ENCODE assay signal across 19 cellular contexts in genomic region chr14:29706700-29707099, GRCh38.
DNase-seq lines count a peak whose midpoint lies in the region; ATAC-seq, FAIRE-seq and TF ChIP-seq lines count a peak whose summit lies in the region.
"Had no signal": no experiment of that assay in that cellular context is flagged by ENCODE, and none has a peak within 500 bp of the region (broad histone marks: within the 10 kb centered on the region; RNA-seq: fewer than 3 reads in every experiment).

No MANE protein-coding gene starts in this region.

- TF ChIP-seq RAD21 in A549 (conservative IDR thresholded peaks at IDR 0.05 in 1 of 2, IDR thresholded peaks at IDR 0.05 in 1 of 2), result no peak
- TF ChIP-seq RAD21 in IMR-90 (IDR thresholded peaks at IDR 0.05; ENCODE audit: low read length), result no peak

- H2BK15ac ChIP-seq in IMR-90 (ENCODE audit: low read depth, low read length), result no peak overlapping the region

- H2BK20ac ChIP-seq in IMR-90 (ENCODE audit: low read depth, low read length), result no peak overlapping the region

- no peaks in the 10 kb centered on the region for H3K27me3 ChIP-seq in IMR-90 (ENCODE audit: control insufficient read depth, insufficient read depth, low read length)
- H3K27me3 ChIP-seq in body of pancreas, result no peaks in the 10 kb centered on the region
- H3K27me3 ChIP-seq: BLaER1 had no signal

- H3K9ac ChIP-seq in IMR-90 (ENCODE audit: low read depth, low read length), result no peak overlapping the region
- H3K9ac ChIP-seq: BLaER1 had no signal

- dilution Hi-C loops in IMR-90 (cut with HindIII; ENCODE audit: low sequenced_read_pairs, unreplicated experiment), result no loop called here

- H2AK9ac ChIP-seq in IMR-90 (replicated peaks; ENCODE audit: low read depth, low read length, poor library complexity), result no peak overlapping the region

- H3K4me2 ChIP-seq in A549 (no peak overlapping the region), IMR-90 (ENCODE audit: low read depth, low read length) (no peak overlapping the region)
- H3K4me2 ChIP-seq: BLaER1, GM23338 had no signal

- in situ Hi-C loops in IMR-90 (cut with MboI; ENCODE audit: low sequenced_read_pairs), result loop anchor here (25.0 kb wide), 1 partner anchor 506 kb away; no protein-coding TSS in a partner anchor

- no peaks in the 10 kb centered on the region for H3K9me1 ChIP-seq in IMR-90 (ENCODE audit: insufficient read depth, low read length)

- H3K4me1 ChIP-seq in A549, result no peaks in the 10 kb centered on the region
- H3K4me1 ChIP-seq in IMR-90 (ENCODE audit: control insufficient read depth, insufficient read depth, low read length), result no peaks in the 10 kb centered on the region
- H3K4me1 ChIP-seq in body of pancreas, result no peaks in the 10 kb centered on the region
- H3K4me1 ChIP-seq: BLaER1, Caco-2 had no signal

- H3K4me3 ChIP-seq in A549, result no peak overlapping the region
- no peak overlapping the region for H3K4me3 ChIP-seq in IMR-90 (ENCODE audit: insufficient read depth, low read depth, low read length)
- no peak overlapping the region for H3K4me3 ChIP-seq in epithelial cell of esophagus (ENCODE audit: low read length)
- no peak overlapping the region for H3K4me3 ChIP-seq in body of pancreas
- H3K4me3 ChIP-seq: BLaER1, GM23338 had no signal

- FAIRE-seq in A549 (lab: Jason Lieb, UNC), result no peak
- FAIRE-seq: G401.6, GM12892 had no signal

- no peak overlapping the region for H3K27ac ChIP-seq in A549
- no peak overlapping the region for H3K27ac ChIP-seq in IMR-90 (ENCODE audit: insufficient read depth, low read length)
- no peak overlapping the region for H3K27ac ChIP-seq in body of pancreas
- H3K27ac ChIP-seq: BLaER1, C4-2B had no signal

- H3K56ac ChIP-seq in IMR-90 (ENCODE audit: extremely low read depth, insufficient read depth, low read length), result no peak overlapping the region

- no peak overlapping the region for H3K23ac ChIP-seq in IMR-90 (ENCODE audit: low read depth, low read length)

- H4K5ac ChIP-seq in IMR-90 (ENCODE audit: low read depth, low read length), result no peak overlapping the region

- TF ChIP-seq CTCF in A549 (IDR thresholded peaks at IDR 0.05), result no peak
- TF ChIP-seq CTCF in IMR-90 (conservative IDR thresholded peaks at IDR 0.05; ENCODE audit: low read depth, low read length), result no peak
- no peak for TF ChIP-seq CTCF in epithelial cell of esophagus (IDR thresholded peaks at IDR 0.05; ENCODE audit: insufficient read depth, low read depth, low read length, missing control alignments)
- TF ChIP-seq CTCF in body of pancreas (IDR thresholded peaks at IDR 0.05), result no peak

- H4K8ac ChIP-seq in IMR-90 (ENCODE audit: low read depth in 2 of 2, low read length in 2 of 2), result no peak overlapping the region

- intact Hi-C loops in IMR-90 (cut with micrococcal nuclease), result no loop called here
- intact Hi-C loops in body of pancreas (cut with DNase I), result no loop called here

- POLR2A ChIA-PET in A549 (lab: Yijun Ruan, JAX) (no interaction called here), IMR-90 (lab: Charles Lee; ENCODE audit: unreplicated experiment) (no interaction called here)

- no peaks in the 10 kb centered on the region for H3K36me3 ChIP-seq in IMR-90 (ENCODE audit: control insufficient read depth, insufficient read depth, low read length)
- H3K36me3 ChIP-seq in body of pancreas (replicated peaks in 1 of 2; ENCODE audit: insufficient read depth in 1 of 2, low read depth in 2 of 2), result no peaks in the 10 kb centered on the region
- H3K36me3 ChIP-seq: BLaER1 had no signal

- no peak for TF ChIP-seq POLR2A in A549 (IDR thresholded peaks at IDR 0.05; ENCODE audit: low read length)
- no peak for TF ChIP-seq POLR2A in IMR-90 (IDR thresholded peaks at IDR 0.05; ENCODE audit: low read depth, low read length)
- TF ChIP-seq POLR2A in body of pancreas (IDR thresholded peaks at IDR 0.05), result no peak

- no peak overlapping the region for H2AFZ ChIP-seq in IMR-90 (replicated peaks; ENCODE audit: low read length, poor library complexity)
- H2AFZ ChIP-seq: GM23338 had no signal

- no TSS peak for BruUV-seq in IMR-90 (replicated peaks; lab: Mats Ljungman, UMichigan)

- CTCF ChIA-PET in A549 (lab: Yijun Ruan, JAX) (no interaction called here), IMR-90 (lab: Yijun Ruan, JAX) (no interaction called here)

- peaks cover 0 to 7% of the 10 kb centered on the region in 2 experiments; a peak in 1 of 4 replicates for H3K79me1 ChIP-seq in IMR-90 (ENCODE audit: low read depth in 1 of 2, low read length in 2 of 2)

- H4K20me1 ChIP-seq in IMR-90 (ENCODE audit: insufficient read depth, low read length), result no peaks in the 10 kb centered on the region
- H4K20me1 ChIP-seq: BLaER1 had no signal

- H2BK120ac ChIP-seq in IMR-90 (ENCODE audit: low read depth, low read length), result no peak overlapping the region

- ATAC-seq in A549 (no peak), IMR-90 (ENCODE audit: low read depth) (no peak), GM18517 (IDR thresholded peaks at IDR 0.05; ENCODE audit: unreplicated experiment) (no peak), body of pancreas (no peak)
- ATAC-seq: CD8-positive, alpha-beta T cell; GM23338; HCT116 had no signal

- 78% methylated on average over 1 of the region's 1 CpG for WGBS in A549 (ENCODE audit: missing lambda C conversion rate)
- no CpG with 5 or more reads among the region's 1 CpG for WGBS in IMR-90 (ENCODE audit: extremely low coverage in 2 of 2, insufficient read length in 1 of 2), 2 experiments
- 96 to 97% methylated on average over 1 of the region's 1 CpG for WGBS in body of pancreas, 2 donors

- no peak overlapping the region for H4K91ac ChIP-seq in IMR-90 (ENCODE audit: insufficient read depth, low read depth, low read length)

- no peak overlapping the region for H2BK5ac ChIP-seq in IMR-90 (ENCODE audit: low read depth, low read length, poor library complexity, severe bottlenecking)

- no peak for TF ChIP-seq EP300 in A549 (IDR thresholded peaks at IDR 0.05)

- H3K14ac ChIP-seq in IMR-90 (replicated peaks; ENCODE audit: low read depth, low read length), result no peak overlapping the region

- H3K9me3 ChIP-seq in A549 (no peaks in the 10 kb centered on the region), IMR-90 (ENCODE audit: control insufficient read depth, insufficient read depth, low read length) (no peaks in the 10 kb centered on the region), body of pancreas (no peaks in the 10 kb centered on the region)
- H3K9me3 ChIP-seq: BLaER1, Caco-2 had no signal

- H2AK5ac ChIP-seq in IMR-90 (ENCODE audit: low read depth, low read length), result no peak overlapping the region

- H3K4ac ChIP-seq in IMR-90 (ENCODE audit: low read depth, low read length), result no peak overlapping the region

- DNase-seq in A549 (ENCODE audit: low read depth in 1 of 2, low spot score in 1 of 2) (no peak), IMR-90 (no peak), epithelial cell of esophagus (ENCODE audit: low read depth) (peak; percentile 1), renal cortical epithelial cell (ENCODE audit: low read depth) (peak; percentile 9), RKO (ENCODE audit: low spot score) (no peak), body of pancreas (no peak)
- DNase-seq: Caco-2; CD4-positive, CD25-positive, alpha-beta regulatory T cell; CD8-positive, alpha-beta T cell; DMS153; DND-41; H9 had no signal

- no peak overlapping the region for H3K18ac ChIP-seq in IMR-90 (ENCODE audit: low read depth, low read length)

TF ChIP-seq in A549, 52 proteins besides CTCF, POLR2A, EP300 and RAD21:
- TF ChIP-seq MAX (IDR thresholded peaks at IDR 0.05) (no peak), NFE2L2 (conservative IDR thresholded peaks at IDR 0.05; ENCODE audit: low read length) (peak; percentile 24; the same call in 1 of the 2 replicates), MAFK (IDR thresholded peaks at IDR 0.05; ENCODE audit: partially characterized antibody) (peak; percentile 84)

TF ChIP-seq in IMR-90, 13 proteins besides CTCF, POLR2A, EP300 and RAD21:
- TF ChIP-seq BHLHE40 (IDR thresholded peaks at IDR 0.05; ENCODE audit: low read depth, low read length) (no peak), MAFK (IDR thresholded peaks at IDR 0.05; ENCODE audit: low read depth, low read length) (peak; percentile 71), NFE2L2 (IDR thresholded peaks at IDR 0.05; ENCODE audit: low read depth, low read length) (peak; percentile 68), RFX5 (IDR thresholded peaks at IDR 0.05; ENCODE audit: low read depth, low read length) (no peak)
TF ChIP-seq in IMR-90: peak in this region for 2.

Comparison
In these comparisons a context has a peak if more than half of its experiments do, and no peak if none do; other contexts are left out.
1. DNase-seq: peak in epithelial cell of esophagus (single experiment) and renal cortical epithelial cell (single experiment); none in A549 (0 of 2), IMR-90 (single experiment), RKO (single experiment) and body of pancreas (0 of 4).